In genomic region chr11:19191530-19192169, GRCh38 we compare ENCODE assay signal across 1 cellular context.
TF ChIP-seq lines count a peak whose summit lies in the region.

No MANE protein-coding gene starts in this region.

TF ChIP-seq in K562, 482 proteins besides CTCF, POLR2A, EP300 and RAD21 (continued from another document):
- TF ChIP-seq CTCFL (IDR thresholded peaks at IDR 0.05; ENCODE audit: borderline replicate concordance, insufficient read depth, low read depth, low read length, poor library complexity, severe bottlenecking) (no peak), TARDBP (IDR thresholded peaks at IDR 0.05) (no peak), NR2C1 (IDR thresholded peaks at IDR 0.05) (no peak), NR2C1 (tag; IDR thresholded peaks at IDR 0.05) (peak; percentile 27; the same call in 1 of the 2 replicates), HNRNPUL1 (IDR thresholded peaks at IDR 0.05; ENCODE audit: low read length) (no peak), PHF20 (IDR thresholded peaks at IDR 0.05; ENCODE audit: partially characterized antibody) (no peak), ZNF77 (CRISPR knock-in tag; IDR thresholded peaks at IDR 0.05) (no peak), FOXJ2 (tag; IDR thresholded peaks at IDR 0.05) (no peak), PML (IDR thresholded peaks at IDR 0.05; ENCODE audit: low read length) (no peak), JUND (IDR thresholded peaks at IDR 0.05; ENCODE audit: borderline replicate concordance, low read depth, low read length) (no peak), JUND (tag; IDR thresholded peaks at IDR 0.05; ENCODE audit: borderline replicate concordance, low read depth, low read length) (no peak), EZH2 (IDR thresholded peaks at IDR 0.05; ENCODE audit: borderline replicate concordance, low read depth, low read length) (no peak), GTF2B (IDR thresholded peaks at IDR 0.05; ENCODE audit: extremely low read depth, insufficient read length) (no peak), ZNF75A (CRISPR knock-in tag; IDR thresholded peaks at IDR 0.05) (no peak), TFAP4 (CRISPR knock-in tag; IDR thresholded peaks at IDR 0.05; ENCODE audit: borderline replicate concordance) (no peak), CREM (IDR thresholded peaks at IDR 0.05; ENCODE audit: low read depth) (no peak), ZNF644 (tag; IDR thresholded peaks at IDR 0.05; ENCODE audit: low read depth) (no peak), BHLHE40 (IDR thresholded peaks at IDR 0.05; ENCODE audit: low read length) (0 out of 2 replicates have a peak, but pooled peaks have one; percentile 14), TFE3 (CRISPR knock-in tag; IDR thresholded peaks at IDR 0.05) (peak; percentile 79), USF2 (CRISPR knock-in tag; IDR thresholded peaks at IDR 0.05) (no peak), SMAD4 (CRISPR knock-in tag; conservative IDR thresholded peaks at IDR 0.05) (peak; percentile 38; the same call in 1 of the 2 replicates), NR2C2 (CRISPR knock-in tag; IDR thresholded peaks at IDR 0.05) (no peak), NR2C2 (tag; IDR thresholded peaks at IDR 0.05) (peak; percentile 72), KAT2B (IDR thresholded peaks at IDR 0.05; ENCODE audit: low read depth, low read length) (no peak), CEBPB (tag; IDR thresholded peaks at IDR 0.05) (no peak), NR4A1 (CRISPR knock-in tag; IDR thresholded peaks at IDR 0.05) (no peak), NR4A1 (tag; IDR thresholded peaks at IDR 0.05) (no peak), MTA1 (IDR thresholded peaks at IDR 0.05; ENCODE audit: borderline replicate concordance) (no peak)
TF ChIP-seq in K562: peak in this region for 5.
